In genomic region chr15:41650806-41651205, GRCh38 we compare ENCODE assay signal across 1 cellular context.
TF ChIP-seq lines count a peak whose summit lies in the region.

No MANE protein-coding gene starts in this region.

TF ChIP-seq in HepG2, 621 proteins besides CTCF, POLR2A, EP300 and RAD21 (continued from another document):
- TF ChIP-seq, protein P1, sequence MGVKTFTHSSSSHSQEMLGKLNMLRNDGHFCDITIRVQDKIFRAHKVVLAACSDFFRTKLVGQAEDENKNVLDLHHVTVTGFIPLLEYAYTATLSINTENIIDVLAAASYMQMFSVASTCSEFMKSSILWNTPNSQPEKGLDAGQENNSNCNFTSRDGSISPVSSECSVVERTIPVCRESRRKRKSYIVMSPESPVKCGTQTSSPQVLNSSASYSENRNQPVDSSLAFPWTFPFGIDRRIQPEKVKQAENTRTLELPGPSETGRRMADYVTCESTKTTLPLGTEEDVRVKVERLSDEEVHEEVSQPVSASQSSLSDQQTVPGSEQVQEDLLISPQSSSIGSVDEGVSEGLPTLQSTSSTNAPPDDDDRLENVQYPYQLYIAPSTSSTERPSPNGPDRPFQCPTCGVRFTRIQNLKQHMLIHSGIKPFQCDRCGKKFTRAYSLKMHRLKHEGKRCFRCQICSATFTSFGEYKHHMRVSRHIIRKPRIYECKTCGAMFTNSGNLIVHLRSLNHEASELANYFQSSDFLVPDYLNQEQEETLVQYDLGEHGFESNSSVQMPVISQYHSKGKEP (CRISPR knock-in tag; IDR thresholded peaks at IDR 0.05) = no peak
